In genomic region chr1:30816211-30817082, GRCh38 we compare ENCODE assay signal across 9 cellular contexts. TPM values are rescaled to one million over a fixed set of nuclear protein-coding genes. Genes with fewer than 3 reads are reported as not detected.
DNase-seq lines count a peak whose midpoint lies in the region; ATAC-seq and TF ChIP-seq lines count a peak whose summit lies in the region.
"Had no signal": no experiment of that assay in that cellular context is flagged by ENCODE, and none has a peak within 500 bp of the region (broad histone marks: within the 10 kb centered on the region; RNA-seq: fewer than 3 reads in every experiment).

No MANE protein-coding gene starts in this region.

- intact Hi-C loops in Panc1 (cut with micrococcal nuclease; ENCODE audit: unreplicated experiment) = no loop called here

- CTCF ChIA-PET in Panc1 (lab: Charles Lee) = interaction anchor here (1.0 to 1.1 kb wide), 2 partner anchors 95 to 96 kb away, joined by 3 to 4 read pairs; no protein-coding TSS in a partner anchor

- H2BK12ac ChIP-seq in neuronal stem cell (ENCODE audit: low read length) = peak overlapping the region; percentile 87

- peak overlapping the region; percentile 75 for H3K9ac ChIP-seq in neuronal stem cell (ENCODE audit: low read depth, low read length, poor library complexity)

- H3K4me3 ChIP-seq in Panc1 (ENCODE audit: low read depth in 2 of 2, low read length in 2 of 2) (no peak overlapping the region), neuronal stem cell (ENCODE audit: low read length in 2 of 2) (peak overlapping the region in 1 of 2 donors; percentile 2)

- peaks cover 6% of the 10 kb centered on the region for H3K4me1 ChIP-seq in Panc1 (ENCODE audit: control insufficient read depth, insufficient read depth, low read length)
- peaks cover 34 to 63% of the 10 kb centered on the region in 2 donors for H3K4me1 ChIP-seq in neuronal stem cell (ENCODE audit: control insufficient read depth in 2 of 2, insufficient read depth in 1 of 2, low read depth in 1 of 2, low read length in 2 of 2)

- POLR2A ChIA-PET in Panc1 (lab: Charles Lee) = interaction anchor here (0.6 kb wide), 1 partner anchor 98 kb away, joined by 5 read pairs; no protein-coding TSS in a partner anchor

- peak overlapping the region; percentile 86 for H3K18ac ChIP-seq in neuronal stem cell (ENCODE audit: low read length)

- H3K4me2 ChIP-seq in neuronal stem cell (ENCODE audit: insufficient read depth, low read length, poor library complexity, severe bottlenecking) = peak overlapping the region; percentile 42

- H3K14ac ChIP-seq in neuronal stem cell (ENCODE audit: low read length) = no peak overlapping the region

- H4K8ac ChIP-seq in neuronal stem cell (ENCODE audit: low read depth, low read length) = peak overlapping the region; percentile 44

- no CpG with 5 or more reads among the region's 18 CpGs for WGBS in neuronal stem cell (ENCODE audit: extremely low coverage in 2 of 2, insufficient read length in 2 of 2, insufficient replicate concordance in 1 of 2), 2 donors

- peak overlapping the region; percentile 81 for H2BK15ac ChIP-seq in neuronal stem cell (ENCODE audit: low read length)

- no peak for TF ChIP-seq CTCF in Panc1 (IDR thresholded peaks at IDR 0.05)

- peak overlapping the region; percentile 48 for H2BK5ac ChIP-seq in neuronal stem cell (ENCODE audit: low read length)

- DNase-seq in GM03348 (ENCODE audit: low spot score) = peak; percentile 76
- DNase-seq in Panc1 (ENCODE audit: low read depth, low spot score) = no peak
- DNase-seq in fibroblast of peridontal ligament (ENCODE audit: extremely low read depth) = peak; percentile 50
- peak; percentile 95 for DNase-seq in neuronal stem cell (ENCODE audit: low spot score)
- no peak for DNase-seq in NAMALWA (ENCODE audit: low spot score)
- no peak for DNase-seq in NCI-H128 (lab: John Stamatoyannopoulos, UW; ENCODE audit: unreplicated experiment)

- H2BK120ac ChIP-seq in neuronal stem cell (ENCODE audit: low read depth, low read length) = peak overlapping the region; percentile 10

- H3K27me3 ChIP-seq in Panc1 (ENCODE audit: control insufficient read depth, insufficient read depth, low read length) (no peaks in the 10 kb centered on the region), neuronal stem cell (ENCODE audit: control insufficient read depth in 3 of 3, insufficient read depth in 3 of 3, low read depth in 1 of 3, low read length in 3 of 3) (no peaks in the 10 kb centered on the region)

- H3K4ac ChIP-seq in neuronal stem cell (ENCODE audit: low read length) = no peak overlapping the region

- no peaks in the 10 kb centered on the region for H3K9me3 ChIP-seq in Panc1 (ENCODE audit: control insufficient read depth, insufficient read depth, low read depth, low read length)
- H3K9me3 ChIP-seq in neuronal stem cell (replicated peaks in 1 of 2; ENCODE audit: control insufficient read depth in 2 of 2, insufficient read depth in 1 of 2, low read depth in 1 of 2, low read length in 2 of 2) = no peaks in the 10 kb centered on the region

- H2AK5ac ChIP-seq in neuronal stem cell (ENCODE audit: low read depth, low read length) = peak overlapping the region; percentile 86

- H3K27ac ChIP-seq in Panc1 (ENCODE audit: low read length) (no peak overlapping the region), neuronal stem cell (replicated peaks; ENCODE audit: low read length) (peak overlapping the region; percentile 82)
- H3K27ac ChIP-seq: HL-60 had no signal

- in situ Hi-C loops in Panc1 (cut with HindIII; ENCODE audit: low pct_unique_long_range_greater_than_20kb, low sequenced_read_pairs) = loop anchor here (25.0 kb wide), 1 partner anchor 96 kb away; the partner anchor contains the start of gene SDC3

- ATAC-seq in Panc1 (peak; percentile 78), GM19455 (IDR thresholded peaks at IDR 0.05; ENCODE audit: unreplicated experiment) (no peak), GM21367 (IDR thresholded peaks at IDR 0.05; ENCODE audit: unreplicated experiment) (no peak)

- BruUV-seq in Panc1 (replicated peaks; lab: Mats Ljungman, UMichigan) = no TSS peak

- H2AFZ ChIP-seq in neuronal stem cell (ENCODE audit: low read length) = peak overlapping the region; percentile 46

- H4K91ac ChIP-seq in neuronal stem cell (ENCODE audit: low read depth, low read length, poor library complexity) = peak overlapping the region; percentile 35

- H3K79me1 ChIP-seq in neuronal stem cell (ENCODE audit: low read depth, low read length) = no peaks in the 10 kb centered on the region

- H3K36me3 ChIP-seq in Panc1 (ENCODE audit: control insufficient read depth, insufficient read depth, low read length) (no peaks in the 10 kb centered on the region), neuronal stem cell (replicated peaks in 1 of 2; ENCODE audit: control insufficient read depth in 2 of 2, insufficient read depth in 2 of 2, low read length in 2 of 2) (no peaks in the 10 kb centered on the region)

- no peak overlapping the region for H3K23ac ChIP-seq in neuronal stem cell (ENCODE audit: low read depth, low read length, poor library complexity)

RNA-seq across cellular contexts. Expression of gene LAPTM5, which starts 58.9 kb away (rescaled TPM):
- total RNA-seq in Panc1 (2021; ENCODE audit: unreplicated experiment) = 1.9 TPM
- 0.55 TPM for polyA plus RNA-seq in Panc1 (2012; ENCODE audit: insufficient read length)
- 0.15 TPM for polyA plus RNA-seq in neuronal stem cell (2013, experiment 1 of 2)
- polyA plus RNA-seq in neuronal stem cell (2013, experiment 2 of 2) = 0.10 TPM

Comparison
In these comparisons a context has a peak if more than half of its experiments do, and no peak if none do; other contexts are left out.
1. DNase-seq: peak in GM03348 (single experiment), fibroblast of peridontal ligament (single experiment) and neuronal stem cell (single experiment); none in Panc1 (single experiment), NAMALWA (single experiment) and NCI-H128 (single experiment).